In genomic region chr18:61572871-61573270, GRCh38 we compare ENCODE assay signal across 22 cellular contexts.
"Had no signal": no experiment of that assay in that cellular context is flagged by ENCODE, and none has a peak within 500 bp of the region (broad histone marks: within the 10 kb centered on the region; RNA-seq: fewer than 3 reads in every experiment).

No MANE protein-coding gene starts in this region.

- H3K36me3 ChIP-seq: ascending aorta, breast epithelium, stomach had no signal

- H3K27me3 ChIP-seq: ascending aorta, breast epithelium, stomach had no signal

- H3K4me3 ChIP-seq: ascending aorta, breast epithelium, stomach had no signal

- DNase-seq: activated CD4-positive, alpha-beta T cell treated with anti-CD3 and anti-CD28 coated beads, Interleukin-2, amount 10 ng/mL, durations not matched to agents 24 days and 14 days; activated CD4-positive, CD25-positive, alpha-beta regulatory T cell; activated CD8-positive, alpha-beta T cell treated with anti-CD3 and anti-CD28 coated beads, Interleukin-2, amount 10 ng/mL, durations not matched to agents 7 days and 5 days; activated naive CD4-positive, alpha-beta T cell treated with Interleukin-2 at 50 U/mL for 16 hours; activated naive CD8-positive, alpha-beta T cell treated with anti-CD3 and anti-CD28 coated beads, Interleukin-2, amount 50 U/mL, for 24 hours; activated T-cell treated with anti-CD3 and anti-CD28 coated beads, Interleukin-2, amount 50 U/mL, for 24 hours; cerebellar nuclear complex; effector CD4-positive, alpha-beta T cell; hypothalamus; mammary epithelial cell; nephron progenitor cell; nucleus accumbens; stimulated activated CD4-positive, alpha-beta T cell treated with anti-CD3 and anti-CD28 coated beads, Interleukin-4, amount 100 ng/mL, for 24 hours; stomach; T-cell; T-helper 9 cell had no signal

- H3K9me3 ChIP-seq: ascending aorta, breast epithelium had no signal

- ATAC-seq: activated CD8-positive, alpha-beta T cell treated with anti-CD3 and anti-CD28 coated beads, Interleukin-2, amount 10 ng/mL, durations not matched to agents 7 days and 5 days; activated naive CD8-positive, alpha-beta T cell treated with anti-CD3 and anti-CD28 coated beads, Interleukin-2, amount 50 U/mL, for 24 hours; esophagus mucosa; left lobe of liver; sciatic nerve; stimulated activated effector memory CD8-positive, alpha-beta T cell treated with anti-CD3 and anti-CD28 coated beads, Interleukin-12 subunit alpha, Interleukin-12 subunit beta, amount 100 ng/mL, for 72 hours; T-cell had no signal

- H3K4me1 ChIP-seq: ascending aorta, breast epithelium, stomach had no signal
